Comparison of ENCODE assay signal across 8 cellular contexts in the genomic region with DNA sequence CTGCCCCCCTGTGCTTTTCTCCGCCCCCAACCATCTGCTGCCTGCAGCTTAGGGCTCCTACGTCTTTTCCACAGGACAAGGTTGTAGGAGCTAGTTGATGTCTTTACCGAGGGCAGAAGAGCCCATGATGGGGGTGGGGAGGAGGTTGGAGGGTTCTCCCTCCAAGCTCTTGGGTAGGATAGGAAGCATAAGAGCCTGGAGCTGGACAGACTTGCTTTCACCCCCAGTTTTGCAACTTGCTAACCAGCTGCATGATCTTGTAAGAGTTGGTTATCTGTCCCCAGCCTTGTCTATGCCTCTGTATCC. TPM values are rescaled to one million over a fixed set of nuclear protein-coding genes. Genes with fewer than 3 reads are reported as not detected.
A peak's percentile ranks its signal among the peaks of the same experiment; 100 is the strongest.
DNase-seq lines count a peak whose midpoint lies in the region; ATAC-seq, FAIRE-seq and TF ChIP-seq lines count a peak whose summit lies in the region.

No MANE protein-coding gene starts in this region.

- H4K91ac ChIP-seq in H1 (replicated peaks; ENCODE audit: insufficient read length, low read length): no peak overlapping the region

- H2AK5ac ChIP-seq in H1 (ENCODE audit: low read depth, low read length): no peak overlapping the region

- H3K79me2 ChIP-seq in H1 (ENCODE audit: control insufficient read depth in 1 of 2, insufficient read depth in 2 of 2, low read length in 2 of 2): peaks cover 6 to 27% of the 10 kb centered on the region in 2 experiments; a peak in 3 of 4 replicates
- H3K79me2 ChIP-seq in neural progenitor cell (ENCODE audit: low read depth): peaks cover 26% of the 10 kb centered on the region

- no peak for TF ChIP-seq RAD21 in H1 (IDR thresholded peaks at IDR 0.05 in 1 of 2, conservative IDR thresholded peaks at IDR 0.05 in 1 of 2; ENCODE audit: low read depth in 2 of 2, low read length in 2 of 2)

- CTCF ChIA-PET in CD4-positive, alpha-beta T cell (lab: Charles Lee): interaction anchor here (1.2 to 2.4 kb wide), 2 partner anchors 12 to 63 kb away, joined by 3 to 7 read pairs; a partner anchor contains a TSS
- CTCF ChIA-PET in H1 (lab: Charles Lee; ENCODE audit: partially characterized antibody): interaction anchor here (0.6 to 3.5 kb wide), 9 partner anchors 9 to 98 kb away, joined by 3 to 16 read pairs (median 5); no protein-coding TSS in a partner anchor

- no peaks in the 10 kb centered on the region for H3K27me3 ChIP-seq in CD4-positive, alpha-beta T cell (ENCODE audit: control insufficient read depth, insufficient read depth, low read length)
- no peaks in the 10 kb centered on the region; a peak in 1 of 7 replicates for H3K27me3 ChIP-seq in H1 (replicated peaks in 1 of 4; ENCODE audit: control insufficient read depth in 3 of 4, extremely low read depth in 1 of 4, insufficient read depth in 3 of 4, low read length in 3 of 4)
- no peaks in the 10 kb centered on the region for H3K27me3 ChIP-seq in neural progenitor cell

- H3K23me2 ChIP-seq in H1 (ENCODE audit: low read depth, low read length): peaks cover 15% of the 10 kb centered on the region

- H3K18ac ChIP-seq in H1 (ENCODE audit: extremely low read depth, low read length): no peak overlapping the region

- H2BK5ac ChIP-seq in H1 (ENCODE audit: low read depth, low read length): no peak overlapping the region

- no peak overlapping the region for H3K56ac ChIP-seq in H1 (replicated peaks; ENCODE audit: insufficient read length, low read depth, low read length)

- H3K4me1 ChIP-seq in H1 (replicated peaks in 1 of 4; ENCODE audit: control insufficient read depth in 3 of 4, insufficient read depth in 4 of 4, low read length in 3 of 4) (peaks cover 0 to 8% (median 5%) of the 10 kb centered on the region in 4 experiments; a peak in 6 of 7 replicates), neural progenitor cell (peaks cover 14% of the 10 kb centered on the region)

- H3K9ac ChIP-seq in H1 (replicated peaks in 1 of 4; ENCODE audit: extremely low read depth in 1 of 4, low read depth in 3 of 4, low read length in 3 of 4): peak overlapping the region in 1 of 4 experiments; percentile 12; a peak in 3 of 7 replicates
- H3K9ac ChIP-seq in neural progenitor cell: peak overlapping the region; percentile 87

- no peak overlapping the region for H4K8ac ChIP-seq in H1 (ENCODE audit: extremely low read depth, insufficient read depth, low read length)

- no peak overlapping the region for H2BK120ac ChIP-seq in H1 (replicated peaks; ENCODE audit: low read depth, low read length)

- no peaks in the 10 kb centered on the region for H3K9me3 ChIP-seq in CD4-positive, alpha-beta T cell (ENCODE audit: control insufficient read depth, low read length)
- H3K9me3 ChIP-seq in H1 (ENCODE audit: insufficient read depth in 2 of 2, low read depth in 1 of 2, low read length in 1 of 2) (no peaks in the 10 kb centered on the region; a peak in 1 of 4 replicates), neural progenitor cell (ENCODE audit: low read depth) (no peaks in the 10 kb centered on the region)

- intact Hi-C loops in CD4-positive, alpha-beta T cell (cut with DNase I, micrococcal nuclease): loop anchor here (1.0 to 10.0 kb wide), 10 partner anchors 18 to 625 kb away; a partner anchor contains a TSS

- peaks cover 47% of the 10 kb centered on the region for H3K4me1 Mint-ChIP-seq in CD4-positive, alpha-beta T cell (ENCODE audit: low read depth)
- H3K4me1 Mint-ChIP-seq in neural progenitor cell: peaks cover 27% of the 10 kb centered on the region

- WGBS in H1 (ENCODE audit: extremely low coverage in 1 of 2, insufficient coverage in 1 of 2, insufficient read length in 1 of 2, insufficient replicate concordance in 2 of 2, low coverage in 1 of 2, low lambda C conversion rate in 2 of 2, missing lambda C conversion rate in 1 of 2), 2 experiments: 52% methylated on average over 3 of the region's 3 CpGs; no CpG with 5 or more reads in 1 of the 2 experiments

- no peak overlapping the region for H2BK12ac ChIP-seq in H1 (ENCODE audit: low read depth, low read length)

- FAIRE-seq in H1 (lab: Jason Lieb, UNC): no peak

- H3K4me3 ChIP-seq in H1 (ENCODE audit: extremely low read depth in 1 of 4, insufficient read depth in 2 of 4, low read depth in 3 of 4, low read length in 4 of 4) (peak overlapping the region; percentile 86 to 96 (median 94)), neural progenitor cell (peak overlapping the region; percentile 69)

- H3K27ac ChIP-seq in CD4-positive, alpha-beta T cell (ENCODE audit: low read depth, low read length): peak overlapping the region; percentile 9
- H3K27ac ChIP-seq in H1 (ENCODE audit: low read depth, low read length): 0 out of 2 replicates have a peak overlapping the region, but pooled peaks have one; percentile 65
- no peak overlapping the region for H3K27ac ChIP-seq in neural progenitor cell
- no peak overlapping the region for H3K27ac ChIP-seq in caudate nucleus (ENCODE audit: low read depth, low read length)

- no peak overlapping the region for H2BK15ac ChIP-seq in H1 (ENCODE audit: low read length)

- H3K36me3 ChIP-seq in H1 (ENCODE audit: control insufficient read depth in 2 of 4, insufficient read depth in 4 of 4, low read length in 3 of 4): peaks cover 28 to 65% (median 36%) of the 10 kb centered on the region in 4 experiments
- H3K36me3 ChIP-seq in neural progenitor cell: no peaks in the 10 kb centered on the region

- POLR2A ChIA-PET in CD4-positive, alpha-beta T cell (lab: Charles Lee): interaction anchor here (1.0 to 1.7 kb wide), 4 partner anchors 12 to 129 kb away, joined by 3 to 6 read pairs (median 5); a partner anchor contains a TSS
- POLR2A ChIA-PET in H1 (lab: Charles Lee; ENCODE audit: partially characterized antibody): interaction anchor here (0.7 to 2.4 kb wide), 12 partner anchors 10 to 288 kb away, joined by 3 to 18 read pairs (median 3); a partner anchor contains a TSS

- H3K9me3 Mint-ChIP-seq in CD4-positive, alpha-beta T cell: no peaks in the 10 kb centered on the region
- no peaks in the 10 kb centered on the region for H3K9me3 Mint-ChIP-seq in neural progenitor cell

- H4K20me1 ChIP-seq in H1 (replicated peaks in 1 of 2; ENCODE audit: control insufficient read depth in 1 of 2, insufficient read depth in 2 of 2, low read length in 2 of 2): peaks cover 3 to 10% of the 10 kb centered on the region in 2 experiments
- H4K20me1 ChIP-seq in neural progenitor cell (ENCODE audit: low read depth): peaks cover 10% of the 10 kb centered on the region

- no peak overlapping the region for H3K4ac ChIP-seq in H1 (replicated peaks; ENCODE audit: insufficient read length, low read depth, low read length)

- DNase-seq in CD4-positive, alpha-beta T cell: no peak
- DNase-seq in NCI-H82 (lab: John Stamatoyannopoulos, UW) (peak; percentile 91), H1 (ENCODE audit: low read depth in 1 of 2, low spot score in 2 of 2) (no peak), neural progenitor cell (ENCODE audit: low spot score) (no peak), caudate nucleus (lab: John Stamatoyannopoulos, UW) (no peak), NCI-H446 treated with DMSO at 0.1 percent for 48 hours (lab: John Stamatoyannopoulos, UW) (no peak), NCI-H2081 treated with DMSO at 0.1 percent for 48 hours (lab: John Stamatoyannopoulos, UW) (no peak)

- H3K4me2 ChIP-seq in H1 (ENCODE audit: insufficient read depth in 1 of 2, low read depth in 2 of 2, low read length in 2 of 2) (peak overlapping the region; percentile 97), neural progenitor cell (peak overlapping the region; percentile 84)

- ATAC-seq in CD4-positive, alpha-beta T cell (ENCODE audit: poor library complexity): no peak
- no peak for ATAC-seq in HG03521 (IDR thresholded peaks at IDR 0.05; ENCODE audit: unreplicated experiment)

- no peak overlapping the region for H2BK20ac ChIP-seq in H1 (ENCODE audit: low read length)

- no peak for TF ChIP-seq EP300 in H1 (IDR thresholded peaks at IDR 0.05; ENCODE audit: borderline replicate concordance in 1 of 2, low read depth in 2 of 2, low read length in 2 of 2)

- H3K79me1 ChIP-seq in H1 (ENCODE audit: low read depth, low read length): peaks cover 10% of the 10 kb centered on the region

- H4K5ac ChIP-seq in H1 (ENCODE audit: insufficient read length, low read depth, low read length): no peak overlapping the region

- no peak for TF ChIP-seq POLR2A in H1 (IDR thresholded peaks at IDR 0.05; ENCODE audit: control extremely low read depth in 1 of 2, low read depth in 2 of 2, low read length in 2 of 2)

- H2AFZ ChIP-seq in H1 (ENCODE audit: low read length): no peak overlapping the region
- H2AFZ ChIP-seq in neural progenitor cell (replicated peaks): no peak overlapping the region

- peak overlapping the region; percentile 87 for H3K27ac Mint-ChIP-seq in CD4-positive, alpha-beta T cell
- H3K27ac Mint-ChIP-seq in neural progenitor cell: no peak overlapping the region

- H3K27me3 Mint-ChIP-seq in CD4-positive, alpha-beta T cell: no peaks in the 10 kb centered on the region
- peaks cover 3% of the 10 kb centered on the region for H3K27me3 Mint-ChIP-seq in neural progenitor cell (ENCODE audit: insufficient read depth, low read depth)

- no peak for TF ChIP-seq CTCF in CD4-positive, alpha-beta T cell (IDR thresholded peaks at IDR 0.05)
- no peak for TF ChIP-seq CTCF in H1 (IDR thresholded peaks at IDR 0.05; ENCODE audit: control extremely low read depth in 1 of 3, insufficient read depth in 1 of 3, low read depth in 1 of 3, low read length in 3 of 3)
- TF ChIP-seq CTCF in neural progenitor cell (IDR thresholded peaks at IDR 0.05): no peak

- H3K4me3 Mint-ChIP-seq in CD4-positive, alpha-beta T cell: peak overlapping the region; percentile 99
- peak overlapping the region; percentile 98 for H3K4me3 Mint-ChIP-seq in neural progenitor cell

- peaks cover 97% of the 10 kb centered on the region for H3K36me3 Mint-ChIP-seq in CD4-positive, alpha-beta T cell (ENCODE audit: low read depth)
- H3K36me3 Mint-ChIP-seq in neural progenitor cell: peaks cover 28% of the 10 kb centered on the region

- no peak overlapping the region for H3K23ac ChIP-seq in H1 (ENCODE audit: insufficient read length)

- no peak overlapping the region for H3K14ac ChIP-seq in H1 (ENCODE audit: insufficient read length)

- peaks cover 20% of the 10 kb centered on the region for H3F3A ChIP-seq in neural progenitor cell (ENCODE audit: low read depth)

RNA-seq across cellular contexts. Expression of a gene that starts 0.9 kb away (rescaled TPM):
- 100 to 1,000 TPM; 163 to 166 TPM for total RNA-seq in CD4-positive, alpha-beta T cell
- 50.9 and 51.6 TPM in 2 replicates for total RNA-seq in H1 (2021; fragmentation: NEBNext Ultra II Directional; extraction: Animal tissue kit (Norgen Biotek cat#: 25700))
- polyA plus RNA-seq in H1 (2011; rRNA removed): 57.8 and 76.6 TPM in 2 replicates
- polyA plus RNA-seq in H1 (2011; cell fraction: cytosol; rRNA removed): 55.1 TPM
- 203 TPM for polyA plus RNA-seq in H1 (2011; cell fraction: nucleus; rRNA removed)
- polyA plus RNA-seq in H1 (2012, experiment 1 of 2): 40.9 to 54.7 TPM (median 52.0 TPM) in 4 replicates
- 34.1 TPM for polyA plus RNA-seq in H1 (2012, experiment 2 of 2)
- polyA plus RNA-seq in H1 (2013, experiment 1 of 2): 28.7 TPM
- 24.2 TPM for polyA plus RNA-seq in H1 (2013, experiment 2 of 2)
- polyA minus RNA-seq in H1 (2011; rRNA and poly(A)+ RNA removed): 60.0 and 74.3 TPM in 2 replicates
- polyA minus RNA-seq in H1 (2011; cell fraction: cytosol; rRNA and poly(A)+ RNA removed): 37.5 TPM
- polyA minus RNA-seq in H1 (2011; cell fraction: nucleus; rRNA and poly(A)+ RNA removed): 60.7 TPM
- total RNA-seq in neural progenitor cell (ENCODE audit: low replicate concordance): 22.0 and 30.4 TPM in 2 replicates

RNA-seq across cellular contexts. Expression of a gene that starts 12.2 kb away (rescaled TPM):
- 100 to 1,000 TPM; 123 to 136 TPM for total RNA-seq in CD4-positive, alpha-beta T cell
- total RNA-seq in H1 (2021; fragmentation: NEBNext Ultra II Directional; extraction: Animal tissue kit (Norgen Biotek cat#: 25700)): 391 and 403 TPM in 2 replicates
- polyA plus RNA-seq in H1 (2011; rRNA removed): 454 and 540 TPM in 2 replicates
- 456 TPM for polyA plus RNA-seq in H1 (2011; cell fraction: cytosol; rRNA removed)
- polyA plus RNA-seq in H1 (2011; cell fraction: nucleus; rRNA removed): 429 TPM
- 530 to 583 TPM (median 543 TPM) in 4 replicates for polyA plus RNA-seq in H1 (2012, experiment 1 of 2)
- polyA plus RNA-seq in H1 (2012, experiment 2 of 2): 718 TPM
- 212 TPM for polyA plus RNA-seq in H1 (2013, experiment 1 of 2)
- 214 TPM for polyA plus RNA-seq in H1 (2013, experiment 2 of 2)
- 550 and 559 TPM in 2 replicates for polyA minus RNA-seq in H1 (2011; rRNA and poly(A)+ RNA removed)
- polyA minus RNA-seq in H1 (2011; cell fraction: cytosol; rRNA and poly(A)+ RNA removed): 149 TPM
- polyA minus RNA-seq in H1 (2011; cell fraction: nucleus; rRNA and poly(A)+ RNA removed): 181 TPM
- 309 and 335 TPM in 2 replicates for total RNA-seq in neural progenitor cell (ENCODE audit: low replicate concordance)

RNA-seq across cellular contexts. Expression of a gene that starts 31.7 kb away (rescaled TPM):
- 10 to 100 TPM; 30.0 to 31.7 TPM for total RNA-seq in CD4-positive, alpha-beta T cell
- total RNA-seq in H1 (2021; fragmentation: NEBNext Ultra II Directional; extraction: Animal tissue kit (Norgen Biotek cat#: 25700)): 64.9 and 66.6 TPM in 2 replicates
- polyA plus RNA-seq in H1 (2011; rRNA removed): 38.5 and 51.2 TPM in 2 replicates
- polyA plus RNA-seq in H1 (2011; cell fraction: cytosol; rRNA removed): 36.1 TPM
- polyA plus RNA-seq in H1 (2011; cell fraction: nucleus; rRNA removed): 111 TPM
- 38.0 to 54.6 TPM (median 48.8 TPM) in 4 replicates for polyA plus RNA-seq in H1 (2012, experiment 1 of 2)
- polyA plus RNA-seq in H1 (2012, experiment 2 of 2): 29.5 TPM
- 35.3 TPM for polyA plus RNA-seq in H1 (2013, experiment 1 of 2)
- 35.6 TPM for polyA plus RNA-seq in H1 (2013, experiment 2 of 2)
- polyA minus RNA-seq in H1 (2011; rRNA and poly(A)+ RNA removed): 35.1 and 42.2 TPM in 2 replicates
- polyA minus RNA-seq in H1 (2011; cell fraction: cytosol; rRNA and poly(A)+ RNA removed): 29.9 TPM
- polyA minus RNA-seq in H1 (2011; cell fraction: nucleus; rRNA and poly(A)+ RNA removed): 32.1 TPM
- total RNA-seq in neural progenitor cell (ENCODE audit: low replicate concordance): 29.8 and 59.2 TPM in 2 replicates

RNA-seq across cellular contexts. Expression of a gene that starts 42.5 kb away (rescaled TPM):
- total RNA-seq in CD4-positive, alpha-beta T cell: not detected
- 0.50 and 0.56 TPM in 2 replicates for total RNA-seq in H1 (2021; fragmentation: NEBNext Ultra II Directional; extraction: Animal tissue kit (Norgen Biotek cat#: 25700))
- polyA plus RNA-seq in H1 (2011; rRNA removed): 0.53 and 0.88 TPM in 2 replicates
- polyA plus RNA-seq in H1 (2011; cell fraction: cytosol; rRNA removed): 0.37 TPM
- polyA plus RNA-seq in H1 (2011; cell fraction: nucleus; rRNA removed): 3.0 TPM
- 0.29 to 0.72 TPM (median 0.41 TPM) in 4 replicates for polyA plus RNA-seq in H1 (2012, experiment 1 of 2)
- polyA plus RNA-seq in H1 (2012, experiment 2 of 2): 0.70 TPM
- polyA plus RNA-seq in H1 (2013, experiment 1 of 2): 0.28 TPM
- 0.17 TPM for polyA plus RNA-seq in H1 (2013, experiment 2 of 2)
- polyA minus RNA-seq in H1 (2011; rRNA and poly(A)+ RNA removed): 0.41 and 0.44 TPM in 2 replicates
- polyA minus RNA-seq in H1 (2011; cell fraction: cytosol; rRNA and poly(A)+ RNA removed): 0.37 TPM
- polyA minus RNA-seq in H1 (2011; cell fraction: nucleus; rRNA and poly(A)+ RNA removed): 1.5 TPM
- not detected in 2 replicates for total RNA-seq in neural progenitor cell (ENCODE audit: low replicate concordance)

RNA-seq across cellular contexts. Expression of a gene that starts 51.7 kb away (rescaled TPM):
- total RNA-seq in CD4-positive, alpha-beta T cell: 10 to 100 TPM; 53.6 TPM
- total RNA-seq in H1 (2021; fragmentation: NEBNext Ultra II Directional; extraction: Animal tissue kit (Norgen Biotek cat#: 25700)): 40.0 and 42.5 TPM in 2 replicates
- polyA plus RNA-seq in H1 (2011; rRNA removed): 32.1 and 33.1 TPM in 2 replicates
- 44.9 TPM for polyA plus RNA-seq in H1 (2011; cell fraction: cytosol; rRNA removed)
- polyA plus RNA-seq in H1 (2011; cell fraction: nucleus; rRNA removed): 63.9 TPM
- polyA plus RNA-seq in H1 (2012, experiment 1 of 2): 36.5 to 43.9 TPM (median 37.4 TPM) in 4 replicates
- 33.2 TPM for polyA plus RNA-seq in H1 (2012, experiment 2 of 2)
- 29.6 TPM for polyA plus RNA-seq in H1 (2013, experiment 1 of 2)
- 30.7 TPM for polyA plus RNA-seq in H1 (2013, experiment 2 of 2)
- polyA minus RNA-seq in H1 (2011; rRNA and poly(A)+ RNA removed): 46.4 and 51.6 TPM in 2 replicates
- polyA minus RNA-seq in H1 (2011; cell fraction: cytosol; rRNA and poly(A)+ RNA removed): 21.0 TPM
- polyA minus RNA-seq in H1 (2011; cell fraction: nucleus; rRNA and poly(A)+ RNA removed): 39.8 TPM
- total RNA-seq in neural progenitor cell (ENCODE audit: low replicate concordance): 36.4 and 69.1 TPM in 2 replicates

Comparison
In these comparisons a context has a peak if more than half of its experiments do, and no peak if none do; other contexts are left out.
1. H3K27ac ChIP-seq: peak in CD4-positive, alpha-beta T cell (single experiment) and H1 (single experiment); none in neural progenitor cell (single experiment) and caudate nucleus (single experiment).